ENCODE assay signal across 1 cellular context in the genomic region with DNA sequence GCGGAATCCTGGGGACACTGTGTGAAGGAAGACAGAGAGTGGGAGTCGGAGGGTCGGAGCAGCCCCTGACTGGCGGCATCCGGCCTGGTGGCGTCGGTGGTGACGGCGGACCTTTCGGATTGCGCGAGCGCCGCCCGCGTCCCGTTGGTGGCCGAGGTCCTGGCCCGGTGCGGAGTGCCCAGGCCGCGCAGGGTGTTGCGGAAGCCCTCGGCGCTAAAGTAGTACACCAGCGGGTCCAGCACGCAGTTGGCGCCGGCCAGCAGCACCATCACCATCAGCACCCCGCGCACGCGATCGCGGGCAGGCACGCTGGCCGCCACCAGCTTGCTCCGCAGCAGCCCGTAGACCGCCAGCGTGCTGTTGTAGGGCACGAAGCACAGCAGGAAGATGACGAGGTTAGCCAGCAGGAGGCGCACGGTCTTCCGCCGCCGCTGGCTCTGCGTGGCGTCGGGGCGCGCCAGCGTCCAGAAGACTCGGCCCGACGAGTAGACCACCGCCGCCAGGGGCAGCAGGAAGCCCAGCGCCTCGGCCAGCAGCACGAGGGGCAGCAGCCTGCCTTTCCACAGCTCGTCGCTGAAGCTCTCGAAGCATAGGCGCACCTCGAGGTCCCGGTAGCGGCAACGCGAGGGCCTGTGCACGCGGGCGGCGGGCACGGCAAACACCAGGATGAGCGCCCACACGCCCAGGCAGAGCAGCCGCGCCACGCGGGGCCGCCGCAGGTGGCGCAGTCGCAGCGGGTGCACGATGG.
TF ChIP-seq lines count a peak whose summit lies in the region.

No MANE protein-coding gene starts in this region.

TF ChIP-seq in WTC11, 78 proteins besides CTCF, POLR2A, EP300 and RAD21 (continued from another document and continues in another):
- peak; percentile 93; the same call in 1 of the 2 replicates for TF ChIP-seq KAT7 (CRISPR knock-in tag; IDR thresholded peaks at IDR 0.05; ENCODE audit: borderline replicate concordance)
- TF ChIP-seq ERG (CRISPR knock-in tag; IDR thresholded peaks at IDR 0.05), result no peak
- no peak for TF ChIP-seq HMGA2 (CRISPR knock-in tag; IDR thresholded peaks at IDR 0.05)
- TF ChIP-seq GRHL2 (CRISPR knock-in tag; IDR thresholded peaks at IDR 0.05; ENCODE audit: insufficient replicate concordance, severe bottlenecking), result no peak
- peak; percentile 83 for TF ChIP-seq ZNF219 (CRISPR knock-in tag; IDR thresholded peaks at IDR 0.05; ENCODE audit: borderline replicate concordance)
- TF ChIP-seq SOX15 (CRISPR knock-in tag; IDR thresholded peaks at IDR 0.05), result no peak
- TF ChIP-seq AR (CRISPR knock-in tag; IDR thresholded peaks at IDR 0.05), result no peak
- TF ChIP-seq NR1H2 (CRISPR knock-in tag; IDR thresholded peaks at IDR 0.05), result peak; percentile 85
- TF ChIP-seq ZSCAN18 (CRISPR knock-in tag; IDR thresholded peaks at IDR 0.05), result no peak
- TF ChIP-seq RELA (CRISPR knock-in tag; IDR thresholded peaks at IDR 0.05; ENCODE audit: borderline replicate concordance), result peak; percentile 89
- TF ChIP-seq ZNF416 (CRISPR knock-in tag; IDR thresholded peaks at IDR 0.05), result no peak
- peak; percentile 99 for TF ChIP-seq FOXP1 (CRISPR knock-in tag; IDR thresholded peaks at IDR 0.05; ENCODE audit: borderline replicate concordance)
- TF ChIP-seq, protein P1, sequence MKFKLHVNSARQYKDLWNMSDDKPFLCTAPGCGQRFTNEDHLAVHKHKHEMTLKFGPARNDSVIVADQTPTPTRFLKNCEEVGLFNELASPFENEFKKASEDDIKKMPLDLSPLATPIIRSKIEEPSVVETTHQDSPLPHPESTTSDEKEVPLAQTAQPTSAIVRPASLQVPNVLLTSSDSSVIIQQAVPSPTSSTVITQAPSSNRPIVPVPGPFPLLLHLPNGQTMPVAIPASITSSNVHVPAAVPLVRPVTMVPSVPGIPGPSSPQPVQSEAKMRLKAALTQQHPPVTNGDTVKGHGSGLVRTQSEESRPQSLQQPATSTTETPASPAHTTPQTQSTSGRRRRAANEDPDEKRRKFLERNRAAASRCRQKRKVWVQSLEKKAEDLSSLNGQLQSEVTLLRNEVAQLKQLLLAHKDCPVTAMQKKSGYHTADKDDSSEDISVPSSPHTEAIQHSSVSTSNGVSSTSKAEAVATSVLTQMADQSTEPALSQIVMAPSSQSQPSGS (CRISPR knock-in tag; IDR thresholded peaks at IDR 0.05; ENCODE audit: borderline replicate concordance, low read depth), result peak; percentile 93
- TF ChIP-seq, protein P2, sequence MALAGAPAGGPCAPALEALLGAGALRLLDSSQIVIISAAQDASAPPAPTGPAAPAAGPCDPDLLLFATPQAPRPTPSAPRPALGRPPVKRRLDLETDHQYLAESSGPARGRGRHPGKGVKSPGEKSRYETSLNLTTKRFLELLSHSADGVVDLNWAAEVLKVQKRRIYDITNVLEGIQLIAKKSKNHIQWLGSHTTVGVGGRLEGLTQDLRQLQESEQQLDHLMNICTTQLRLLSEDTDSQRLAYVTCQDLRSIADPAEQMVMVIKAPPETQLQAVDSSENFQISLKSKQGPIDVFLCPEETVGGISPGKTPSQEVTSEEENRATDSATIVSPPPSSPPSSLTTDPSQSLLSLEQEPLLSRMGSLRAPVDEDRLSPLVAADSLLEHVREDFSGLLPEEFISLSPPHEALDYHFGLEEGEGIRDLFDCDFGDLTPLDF (CRISPR knock-in tag; IDR thresholded peaks at IDR 0.05), result peak; percentile 94
- TF ChIP-seq, protein P3, sequence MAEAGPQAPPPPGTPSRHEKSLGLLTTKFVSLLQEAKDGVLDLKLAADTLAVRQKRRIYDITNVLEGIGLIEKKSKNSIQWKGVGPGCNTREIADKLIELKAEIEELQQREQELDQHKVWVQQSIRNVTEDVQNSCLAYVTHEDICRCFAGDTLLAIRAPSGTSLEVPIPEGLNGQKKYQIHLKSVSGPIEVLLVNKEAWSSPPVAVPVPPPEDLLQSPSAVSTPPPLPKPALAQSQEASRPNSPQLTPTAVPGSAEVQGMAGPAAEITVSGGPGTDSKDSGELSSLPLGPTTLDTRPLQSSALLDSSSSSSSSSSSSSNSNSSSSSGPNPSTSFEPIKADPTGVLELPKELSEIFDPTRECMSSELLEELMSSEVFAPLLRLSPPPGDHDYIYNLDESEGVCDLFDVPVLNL (CRISPR knock-in tag; IDR thresholded peaks at IDR 0.05; ENCODE audit: borderline replicate concordance, low read depth), result 0 out of 2 replicates have a peak, but pooled peaks have one; percentile 78
- peak; percentile 92 for TF ChIP-seq ZNF232 (CRISPR knock-in tag; IDR thresholded peaks at IDR 0.05)
- TF ChIP-seq, protein P4, sequence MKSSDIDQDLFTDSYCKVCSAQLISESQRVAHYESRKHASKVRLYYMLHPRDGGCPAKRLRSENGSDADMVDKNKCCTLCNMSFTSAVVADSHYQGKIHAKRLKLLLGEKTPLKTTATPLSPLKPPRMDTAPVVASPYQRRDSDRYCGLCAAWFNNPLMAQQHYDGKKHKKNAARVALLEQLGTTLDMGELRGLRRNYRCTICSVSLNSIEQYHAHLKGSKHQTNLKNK (CRISPR knock-in tag; IDR thresholded peaks at IDR 0.05), result no peak
- no peak for TF ChIP-seq ZNF423 (CRISPR knock-in tag; IDR thresholded peaks at IDR 0.05)
- TF ChIP-seq OVOL2 (CRISPR knock-in tag; IDR thresholded peaks at IDR 0.05; ENCODE audit: borderline replicate concordance), result no peak
- TF ChIP-seq, protein P5, sequence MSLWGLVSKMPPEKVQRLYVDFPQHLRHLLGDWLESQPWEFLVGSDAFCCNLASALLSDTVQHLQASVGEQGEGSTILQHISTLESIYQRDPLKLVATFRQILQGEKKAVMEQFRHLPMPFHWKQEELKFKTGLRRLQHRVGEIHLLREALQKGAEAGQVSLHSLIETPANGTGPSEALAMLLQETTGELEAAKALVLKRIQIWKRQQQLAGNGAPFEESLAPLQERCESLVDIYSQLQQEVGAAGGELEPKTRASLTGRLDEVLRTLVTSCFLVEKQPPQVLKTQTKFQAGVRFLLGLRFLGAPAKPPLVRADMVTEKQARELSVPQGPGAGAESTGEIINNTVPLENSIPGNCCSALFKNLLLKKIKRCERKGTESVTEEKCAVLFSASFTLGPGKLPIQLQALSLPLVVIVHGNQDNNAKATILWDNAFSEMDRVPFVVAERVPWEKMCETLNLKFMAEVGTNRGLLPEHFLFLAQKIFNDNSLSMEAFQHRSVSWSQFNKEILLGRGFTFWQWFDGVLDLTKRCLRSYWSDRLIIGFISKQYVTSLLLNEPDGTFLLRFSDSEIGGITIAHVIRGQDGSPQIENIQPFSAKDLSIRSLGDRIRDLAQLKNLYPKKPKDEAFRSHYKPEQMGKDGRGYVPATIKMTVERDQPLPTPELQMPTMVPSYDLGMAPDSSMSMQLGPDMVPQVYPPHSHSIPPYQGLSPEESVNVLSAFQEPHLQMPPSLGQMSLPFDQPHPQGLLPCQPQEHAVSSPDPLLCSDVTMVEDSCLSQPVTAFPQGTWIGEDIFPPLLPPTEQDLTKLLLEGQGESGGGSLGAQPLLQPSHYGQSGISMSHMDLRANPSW (CRISPR knock-in tag; conservative IDR thresholded peaks at IDR 0.05; ENCODE audit: low read depth), result 0 out of 2 replicates have a peak, but pooled peaks have one; percentile 40
- TF ChIP-seq ZNF138 (CRISPR knock-in tag; conservative IDR thresholded peaks at IDR 0.05), result peak; percentile 96
- TF ChIP-seq, protein P6, sequence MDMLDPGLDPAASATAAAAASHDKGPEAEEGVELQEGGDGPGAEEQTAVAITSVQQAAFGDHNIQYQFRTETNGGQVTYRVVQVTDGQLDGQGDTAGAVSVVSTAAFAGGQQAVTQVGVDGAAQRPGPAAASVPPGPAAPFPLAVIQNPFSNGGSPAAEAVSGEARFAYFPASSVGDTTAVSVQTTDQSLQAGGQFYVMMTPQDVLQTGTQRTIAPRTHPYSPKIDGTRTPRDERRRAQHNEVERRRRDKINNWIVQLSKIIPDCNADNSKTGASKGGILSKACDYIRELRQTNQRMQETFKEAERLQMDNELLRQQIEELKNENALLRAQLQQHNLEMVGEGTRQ (CRISPR knock-in tag; IDR thresholded peaks at IDR 0.05), result no peak; the same call in 1 of the 2 replicates
- TF ChIP-seq TCF7 (CRISPR knock-in tag; IDR thresholded peaks at IDR 0.05; ENCODE audit: low read depth), result peak; percentile 93; the same call in 1 of the 2 replicates
- TF ChIP-seq SMAD3 (CRISPR knock-in tag; IDR thresholded peaks at IDR 0.05; ENCODE audit: borderline replicate concordance), result peak; percentile 98
- 0 out of 2 replicates have a peak, but pooled peaks have one; percentile 84 for TF ChIP-seq JUN (CRISPR knock-in tag; IDR thresholded peaks at IDR 0.05)
- peak; percentile 96 for TF ChIP-seq MYBL2 (CRISPR knock-in tag; IDR thresholded peaks at IDR 0.05)
- peak; percentile 98 for TF ChIP-seq FOXP4 (CRISPR knock-in tag; IDR thresholded peaks at IDR 0.05)
- no peak for TF ChIP-seq ZNF396 (CRISPR knock-in tag; IDR thresholded peaks at IDR 0.05; ENCODE audit: borderline replicate concordance)
- TF ChIP-seq NFYB (CRISPR knock-in tag; conservative IDR thresholded peaks at IDR 0.05; ENCODE audit: low read depth), result no peak; the same call in 1 of the 2 replicates
- TF ChIP-seq PREB (CRISPR knock-in tag; IDR thresholded peaks at IDR 0.05; ENCODE audit: borderline replicate concordance), result no peak
- peak; percentile 87 for TF ChIP-seq SP1 (CRISPR knock-in tag; conservative IDR thresholded peaks at IDR 0.05)
- TF ChIP-seq EMX1 (CRISPR knock-in tag; IDR thresholded peaks at IDR 0.05), result 0 out of 2 replicates have a peak, but pooled peaks have one; percentile 33
- TF ChIP-seq ZNF317 (CRISPR knock-in tag; IDR thresholded peaks at IDR 0.05; ENCODE audit: borderline replicate concordance, low read depth), result no peak
- TF ChIP-seq CBFB (CRISPR knock-in tag; IDR thresholded peaks at IDR 0.05; ENCODE audit: low read depth), result peak; percentile 76; the same call in 1 of the 2 replicates
- no peak for TF ChIP-seq GTF2I (CRISPR knock-in tag; conservative IDR thresholded peaks at IDR 0.05)
